Comparison of ENCODE assay signal across 14 cellular contexts in genomic region chr12:113276946-113277500, GRCh38.
"Had no signal": no experiment of that assay in that cellular context is flagged by ENCODE, and none has a peak within 500 bp of the region (broad histone marks: within the 10 kb centered on the region; RNA-seq: fewer than 3 reads in every experiment).

No MANE protein-coding gene starts in this region.

- H3K4me3 Mint-ChIP-seq: activated CD4-positive, alpha-beta memory T cell treated with anti-CD3 and anti-CD28 coated beads for 36 hours; effector memory CD8-positive, alpha-beta T cell; neural progenitor cell; T-cell; WTC11 had no signal

- H3K4me1 Mint-ChIP-seq: WTC11 had no signal

- H3K9me3 Mint-ChIP-seq: activated CD4-positive, alpha-beta memory T cell treated with anti-CD3 and anti-CD28 coated beads for 36 hours; effector memory CD8-positive, alpha-beta T cell; neural progenitor cell; T-cell; WTC11 had no signal

- H3K9me3 ChIP-seq: esophagus squamous epithelium, SK-N-SH had no signal

- DNase-seq: activated CD4-positive, alpha-beta memory T cell treated with anti-CD3 and anti-CD28 coated beads for 36 hours; activated CD4-positive, alpha-beta T cell treated with anti-CD3 and anti-CD28 coated beads for 4 hours; activated naive CD4-positive, alpha-beta T cell; activated T-cell treated with anti-CD3 and anti-CD28 coated beads for 4 hours; effector memory CD8-positive, alpha-beta T cell; esophagus squamous epithelium; left colon; mammary epithelial cell; SK-N-SH; stimulated activated naive CD4-positive, alpha-beta T cell; T-cell had no signal

- ATAC-seq: effector memory CD8-positive, alpha-beta T cell; left colon; sciatic nerve; T-cell; WTC11 had no signal

- H3K36me3 ChIP-seq: neural progenitor cell had no signal

- H3K27me3 Mint-ChIP-seq: activated CD4-positive, alpha-beta memory T cell treated with anti-CD3 and anti-CD28 coated beads for 36 hours; effector memory CD8-positive, alpha-beta T cell; T-cell had no signal

- H3K27me3 ChIP-seq: esophagus squamous epithelium, neural progenitor cell had no signal

- H3K27ac Mint-ChIP-seq: activated CD4-positive, alpha-beta memory T cell treated with anti-CD3 and anti-CD28 coated beads for 36 hours had no signal

- H3K27ac ChIP-seq: esophagus squamous epithelium, neural progenitor cell had no signal

- H3K4me3 ChIP-seq: esophagus squamous epithelium, neural progenitor cell had no signal
